1 cellular context compared by ENCODE assay signal in the genomic region with DNA sequence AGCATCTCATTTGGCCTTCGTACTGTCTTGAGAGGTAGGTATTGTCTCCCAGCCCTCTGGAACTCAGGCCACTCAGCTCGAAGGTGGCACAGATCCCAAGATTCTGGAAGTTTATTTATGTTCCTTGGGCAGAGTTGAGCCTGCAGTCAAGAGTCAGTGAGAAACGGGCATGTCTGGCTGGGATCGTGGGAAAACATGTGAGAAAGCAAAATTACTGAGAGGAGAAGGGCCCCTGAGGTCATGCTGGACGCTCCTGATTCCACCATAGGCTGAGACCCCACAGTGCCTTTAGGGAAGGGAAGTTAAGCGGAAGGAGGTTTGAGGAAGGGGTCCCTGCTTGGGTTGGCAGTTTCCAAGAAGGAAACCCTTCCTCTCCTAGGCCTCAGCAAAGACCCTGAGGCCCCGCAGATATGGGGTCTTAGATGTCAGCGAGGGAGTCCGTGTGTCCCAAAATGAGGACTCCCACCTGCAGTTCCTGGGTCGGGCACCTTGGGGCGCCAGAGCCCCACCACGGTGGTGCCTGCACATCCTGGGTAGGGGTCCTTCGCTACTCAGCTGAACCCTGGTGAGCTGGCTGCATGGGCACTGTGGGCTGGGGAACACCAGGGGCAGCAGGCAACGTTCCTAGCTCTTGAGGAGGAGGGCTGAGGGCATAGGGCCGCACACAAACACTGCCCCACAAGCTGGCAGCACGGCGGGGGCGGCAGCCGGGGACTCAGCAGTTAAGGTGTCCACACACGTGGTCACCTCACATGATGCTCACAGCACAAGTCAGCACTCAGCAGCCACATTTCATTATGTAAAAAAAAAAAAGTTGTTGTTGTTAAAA.
TF ChIP-seq lines count a peak whose summit lies in the region.

No MANE protein-coding gene starts in this region.

TF ChIP-seq in WTC11, 78 proteins besides CTCF, POLR2A, EP300 and RAD21 (continued from another document):
- TF ChIP-seq ETV6 (CRISPR knock-in tag; IDR thresholded peaks at IDR 0.05) = 0 out of 2 replicates have a peak, but pooled peaks have one; percentile 30
- TF ChIP-seq MXD4 (CRISPR knock-in tag; IDR thresholded peaks at IDR 0.05; ENCODE audit: borderline replicate concordance) = no peak
- 0 out of 2 replicates have a peak, but pooled peaks have one; percentile 49 for TF ChIP-seq SMAD3 (CRISPR knock-in tag; IDR thresholded peaks at IDR 0.05; ENCODE audit: borderline replicate concordance)
- TF ChIP-seq ZNF423 (CRISPR knock-in tag; IDR thresholded peaks at IDR 0.05) = 0 out of 2 replicates have a peak, but pooled peaks have one; percentile 23
- no peak for TF ChIP-seq ZNF396 (CRISPR knock-in tag; IDR thresholded peaks at IDR 0.05; ENCODE audit: borderline replicate concordance)
